ENCODE assay signal across 12 cellular contexts in the genomic region with DNA sequence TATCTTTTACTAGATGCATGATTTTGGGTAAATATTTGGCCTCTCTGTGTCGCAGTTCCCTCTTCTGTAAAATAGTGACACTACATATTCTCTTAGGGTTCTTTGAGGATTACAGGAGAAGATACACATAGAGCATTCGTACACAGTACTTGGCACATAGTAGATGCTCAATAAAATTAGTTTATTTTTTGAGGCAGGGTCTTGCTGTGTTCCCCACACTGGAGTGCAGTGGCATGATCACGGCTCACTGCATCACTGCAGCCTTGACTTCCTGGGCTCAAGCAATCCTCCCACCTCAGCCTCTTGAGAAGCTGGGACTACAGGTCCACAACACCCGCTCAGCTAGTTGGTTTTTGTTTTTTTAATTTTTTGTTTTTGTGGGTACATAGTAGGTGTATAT. TPM values are rescaled to one million over a fixed set of nuclear protein-coding genes. Genes with fewer than 3 reads are reported as not detected.
DNase-seq lines count a peak whose midpoint lies in the region; ATAC-seq, FAIRE-seq and TF ChIP-seq lines count a peak whose summit lies in the region.
"Had no signal": no experiment of that assay in that cellular context is flagged by ENCODE, and none has a peak within 500 bp of the region (broad histone marks: within the 10 kb centered on the region; RNA-seq: fewer than 3 reads in every experiment).

No MANE protein-coding gene starts in this region.

- H3K4me3 Mint-ChIP-seq in T-cell = peak overlapping the region; percentile 87 to 93 (median 93)

- H3K36me3 Mint-ChIP-seq in T-cell = peaks cover 9% of the 10 kb centered on the region

- H3K27me3 Mint-ChIP-seq in T-cell = no peaks in the 10 kb centered on the region

- no peaks in the 10 kb centered on the region for H3K9me3 Mint-ChIP-seq in T-cell

- H3K36me3 ChIP-seq in HepG2 (replicated peaks in 1 of 2; ENCODE audit: control insufficient read depth in 1 of 2, insufficient read depth in 2 of 2, low read length in 2 of 2) (no peaks in the 10 kb centered on the region), right lobe of liver (no peaks in the 10 kb centered on the region), left lung (no peaks in the 10 kb centered on the region)
- H3K36me3 ChIP-seq: ascending aorta, left ventricle myocardium inferior had no signal

- no peak for TF ChIP-seq RAD21 in HepG2 (CRISPR knock-in tag; IDR thresholded peaks at IDR 0.05)

- ATAC-seq in HepG2 (no peak), right lobe of liver (no peak), T-cell (replicated peaks in 1 of 4) (no peak), GM19467 (IDR thresholded peaks at IDR 0.05; ENCODE audit: unreplicated experiment) (no peak), GM19035 (IDR thresholded peaks at IDR 0.05; ENCODE audit: unreplicated experiment) (no peak), left lung (no peak)

- no peak overlapping the region for H3K9ac ChIP-seq in HepG2 (ENCODE audit: insufficient read depth, low read depth, low read length)

- WGBS in HepG2 (ENCODE audit: low lambda C conversion rate) = 84% methylated on average over 4 of the region's 4 CpGs
- 72% methylated on average over 4 of the region's 4 CpGs for WGBS in right lobe of liver (ENCODE audit: insufficient coverage, low coverage, low lambda C conversion rate, missing lambda C conversion rate)

- FAIRE-seq in HepG2 (lab: Jason Lieb, UNC) = no peak

- H3K4me1 Mint-ChIP-seq in T-cell = peaks cover 33 to 46% (median 41%) of the 10 kb centered on the region in 3 donors

- H3K79me2 ChIP-seq in HepG2 (ENCODE audit: insufficient read depth, low read length) = peaks cover 7% of the 10 kb centered on the region

- H3K27ac ChIP-seq in HepG2 (ENCODE audit: extremely low read length, insufficient read depth, low read length) = no peak overlapping the region
- no peak overlapping the region for H3K27ac ChIP-seq in right lobe of liver
- peak overlapping the region in 1 of 2 donors; percentile 5 for H3K27ac ChIP-seq in left lung
- H3K27ac ChIP-seq: ascending aorta, HL-60, left ventricle myocardium inferior had no signal

- H3K9me3 ChIP-seq in HepG2 (ENCODE audit: low read length) = no peaks in the 10 kb centered on the region
- H3K9me3 ChIP-seq in right lobe of liver = no peaks in the 10 kb centered on the region
- no peaks in the 10 kb centered on the region for H3K9me3 ChIP-seq in left lung
- H3K9me3 ChIP-seq: ascending aorta, left ventricle myocardium inferior had no signal

- TF ChIP-seq CTCF in HepG2 (CRISPR knock-in tag; IDR thresholded peaks at IDR 0.05) (no peak), right lobe of liver (IDR thresholded peaks at IDR 0.05) (no peak), foreskin fibroblast (IDR thresholded peaks at IDR 0.05; ENCODE audit: low read depth, low read length) (no peak), left lung (IDR thresholded peaks at IDR 0.05) (no peak)

- TF ChIP-seq EP300 in HepG2 (IDR thresholded peaks at IDR 0.05; ENCODE audit: low read depth in 2 of 2, low read length in 2 of 2) (no peak), HepG2 (CRISPR knock-in tag; IDR thresholded peaks at IDR 0.05; ENCODE audit: borderline replicate concordance) (no peak)

- TF ChIP-seq POLR2A in HepG2 (IDR thresholded peaks at IDR 0.05; ENCODE audit: insufficient read depth in 1 of 2, low read depth in 2 of 2, low read length in 2 of 2) (no peak), right lobe of liver (IDR thresholded peaks at IDR 0.05) (no peak)

- H3K4me1 ChIP-seq in HepG2 (ENCODE audit: insufficient read depth, low read length) (peaks cover 20% of the 10 kb centered on the region), right lobe of liver (peaks cover 0 to 20% (median 2%) of the 10 kb centered on the region in 4 donors), left lung (peaks cover 0 to 24% of the 10 kb centered on the region in 2 donors)

- intact Hi-C loops in HepG2 (cut with micrococcal nuclease; ENCODE audit: unreplicated experiment) (loop anchor here (10.0 kb wide), 2 partner anchors 277 to 367 kb away; partner anchors contain the start of genes ARPC5L, NR6A1, OLFML2A and RPL35), right lobe of liver (cut with DNase I) (no loop called here), left lung (cut with DNase I) (no loop called here)

- CTCF ChIA-PET in HepG2 (lab: Yijun Ruan, JAX; ENCODE audit: low intra/inter-chr PET ratio, low total read pairs) = no interaction called here
- CTCF ChIA-PET in T-cell (lab: Charles Lee) = interaction anchor here (0.5 to 2.1 kb wide), 9 partner anchors 11 to 1863 kb away, joined by 3 to 9 read pairs (median 5); partner anchors contain the start of gene NR6A1 (in 1 of the 2)

- DNase-seq in HepG2 (ENCODE audit: low spot score) (no peak), right lobe of liver (no peak), T-cell (no peak), foreskin fibroblast (no peak), SK-N-DZ (ENCODE audit: low spot score) (no peak), left lung (no peak)
- DNase-seq: effector CD8-positive, alpha-beta T cell; left ventricle myocardium inferior had no signal

- no peak overlapping the region for H2AFZ ChIP-seq in HepG2 (ENCODE audit: low read length)

- in situ Hi-C loops in HepG2 (cut with HindIII; ENCODE audit: extremely low pct_ligation_motif_present, low pct_unique_long_range_greater_than_20kb) = no loop called here

- H3K27me3 ChIP-seq in HepG2 (ENCODE audit: control insufficient read depth in 1 of 2, insufficient read depth in 2 of 2, low read length in 2 of 2) = no peaks in the 10 kb centered on the region; a peak in 1 of 5 replicates
- H3K27me3 ChIP-seq in right lobe of liver = no peaks in the 10 kb centered on the region
- H3K27me3 ChIP-seq in left lung = no peaks in the 10 kb centered on the region
- H3K27me3 ChIP-seq: ascending aorta had no signal

- no peaks in the 10 kb centered on the region for H4K20me1 ChIP-seq in HepG2 (ENCODE audit: insufficient read depth, low read length)

- H3K27ac Mint-ChIP-seq in T-cell = peak overlapping the region in 1 of 2 donors; percentile 15

- BruUV-seq in HepG2 (replicated peaks; lab: Mats Ljungman, UMichigan) = TSS peak; percentile 45

- POLR2A ChIA-PET in HepG2 (lab: Yijun Ruan, JAX) = interaction anchor here (1.1 kb wide), 1 partner anchor 200 kb away, joined by 3 read pairs; the partner anchor contains the start of gene GOLGA1
- POLR2A ChIA-PET in T-cell (lab: Charles Lee) = no interaction called here

- H3K4me2 ChIP-seq in HepG2 (ENCODE audit: low read depth, low read length) = peak overlapping the region; percentile 86; the same call in 1 of the 2 replicates

- no peak overlapping the region; a peak in 1 of 6 replicates for H3K4me3 ChIP-seq in HepG2 (replicated peaks in 1 of 3; ENCODE audit: insufficient read depth in 1 of 3, low read depth in 2 of 3, low read length in 3 of 3)
- H3K4me3 ChIP-seq in right lobe of liver = no peak overlapping the region
- H3K4me3 ChIP-seq in foreskin fibroblast (ENCODE audit: low read depth in 1 of 2, low read length in 2 of 2) = peak overlapping the region; percentile 7 to 67
- peak overlapping the region in 1 of 2 donors; percentile 58 for H3K4me3 ChIP-seq in left lung

RNA-seq across cellular contexts. Expression of gene SCAI, which starts 1.6 kb away (rescaled TPM):
- total RNA-seq in HepG2 (2016; rRNA removed; fragmentation: Illumina TruSeq; extraction: Trizol) (8.4 and 10.3 TPM in 2 replicates), right lobe of liver (1 to 10 TPM; 1.8 to 5.5 (median 2.6) TPM), T-cell (10 to 100 TPM; 11.4 to 14.3 (median 13.3) TPM), left lung (10 to 100 TPM; 12.7 to 22.7 TPM)
- total RNA-seq in HepG2 (2016; cell fraction: cytosol; rRNA removed; fragmentation: Illumina TruSeq; extraction: Trizol; ENCODE audit: low read depth) = 6.0 and 8.4 TPM in 2 replicates
- total RNA-seq in HepG2 (2016; cell fraction: insoluble cytoplasmic fraction; rRNA removed; fragmentation: Illumina TruSeq; extraction: Trizol) = 8.4 and 11.2 TPM in 2 replicates
- total RNA-seq in HepG2 (2016; cell fraction: membrane; rRNA removed; fragmentation: Illumina TruSeq; extraction: Trizol) = 4.3 and 6.5 TPM in 2 replicates
- 16.6 and 21.4 TPM in 2 replicates for total RNA-seq in HepG2 (2016; cell fraction: nucleus; rRNA removed; fragmentation: Illumina TruSeq; extraction: Trizol)
- 3.7 and 4.4 TPM in 2 replicates for polyA plus RNA-seq in HepG2 (2011; rRNA removed)
- 1.3 and 2.6 TPM in 2 replicates for polyA plus RNA-seq in HepG2 (2011; cell fraction: cytosol; rRNA removed)
- polyA plus RNA-seq in HepG2 (2011; cell fraction: nucleus; rRNA removed) = 4.0 and 8.1 TPM in 2 replicates
- 1.4 and 2.2 TPM in 2 replicates for polyA plus RNA-seq in HepG2 (2012)
- 1.3 and 2.0 TPM in 2 replicates for polyA plus RNA-seq in HepG2 (2016; cell fraction: cytosol; fragmentation: Illumina TruSeq; extraction: Trizol; ENCODE audit: low read depth)
- polyA plus RNA-seq in HepG2 (2016; cell fraction: insoluble cytoplasmic fraction; fragmentation: Illumina TruSeq; extraction: Trizol; ENCODE audit: low read depth) = 3.3 and 3.4 TPM in 2 replicates
- 1.2 and 1.3 TPM in 2 replicates for polyA plus RNA-seq in HepG2 (2016; cell fraction: membrane; fragmentation: Illumina TruSeq; extraction: Trizol; ENCODE audit: low read depth)
- 9.9 and 11.1 TPM in 2 replicates for polyA plus RNA-seq in HepG2 (2016; cell fraction: nucleus; fragmentation: Illumina TruSeq; extraction: Trizol; ENCODE audit: insufficient read depth, low read depth)
- polyA minus RNA-seq in HepG2 (2011; rRNA and poly(A)+ RNA removed; ENCODE audit: low replicate concordance) = 6.7 and 25.4 TPM in 2 replicates
- polyA minus RNA-seq in HepG2 (2011; cell fraction: cytosol; rRNA and poly(A)+ RNA removed) = 2.2 and 5.9 TPM in 2 replicates
- 18.9 and 20.3 TPM in 2 replicates for polyA minus RNA-seq in HepG2 (2011; cell fraction: nucleus; rRNA and poly(A)+ RNA removed)
- 6.8 and 8.8 TPM in 2 replicates for polyA plus RNA-seq in SK-N-DZ (2014; cell fraction: cytosol; rRNA removed)
- 10.3 and 10.8 TPM in 2 replicates for polyA plus RNA-seq in SK-N-DZ (2014; cell fraction: nucleus; rRNA removed)

RNA-seq across cellular contexts. Expression of gene PPP6C, which starts 47.9 kb away (rescaled TPM):
- total RNA-seq in HepG2 (2016; rRNA removed; fragmentation: Illumina TruSeq; extraction: Trizol) (20.9 and 32.7 TPM in 2 replicates), right lobe of liver (10 to 100 TPM; 11.8 to 18.6 (median 15.3) TPM), T-cell (10 to 100 TPM; 34.0 to 42.7 (median 37.0) TPM), left lung (10 to 100 TPM; 43.9 to 47.2 TPM)
- total RNA-seq in HepG2 (2016; cell fraction: cytosol; rRNA removed; fragmentation: Illumina TruSeq; extraction: Trizol; ENCODE audit: low read depth) = 7.3 and 8.8 TPM in 2 replicates
- total RNA-seq in HepG2 (2016; cell fraction: insoluble cytoplasmic fraction; rRNA removed; fragmentation: Illumina TruSeq; extraction: Trizol) = 22.6 and 28.4 TPM in 2 replicates
- 17.5 and 19.3 TPM in 2 replicates for total RNA-seq in HepG2 (2016; cell fraction: membrane; rRNA removed; fragmentation: Illumina TruSeq; extraction: Trizol)
- 12.4 and 13.3 TPM in 2 replicates for total RNA-seq in HepG2 (2016; cell fraction: nucleus; rRNA removed; fragmentation: Illumina TruSeq; extraction: Trizol)
- 13.0 and 18.5 TPM in 2 replicates for polyA plus RNA-seq in HepG2 (2011; rRNA removed)
- 9.8 and 15.8 TPM in 2 replicates for polyA plus RNA-seq in HepG2 (2011; cell fraction: cytosol; rRNA removed)
- polyA plus RNA-seq in HepG2 (2011; cell fraction: nucleus; rRNA removed) = 3.2 and 4.7 TPM in 2 replicates
- polyA plus RNA-seq in HepG2 (2012) = 16.8 and 24.2 TPM in 2 replicates
- polyA plus RNA-seq in HepG2 (2016; cell fraction: cytosol; fragmentation: Illumina TruSeq; extraction: Trizol; ENCODE audit: low read depth) = 8.3 and 8.4 TPM in 2 replicates
- polyA plus RNA-seq in HepG2 (2016; cell fraction: insoluble cytoplasmic fraction; fragmentation: Illumina TruSeq; extraction: Trizol; ENCODE audit: low read depth) = 44.1 and 50.4 TPM in 2 replicates
- 14.4 and 17.7 TPM in 2 replicates for polyA plus RNA-seq in HepG2 (2016; cell fraction: membrane; fragmentation: Illumina TruSeq; extraction: Trizol; ENCODE audit: low read depth)
- 18.5 and 19.5 TPM in 2 replicates for polyA plus RNA-seq in HepG2 (2016; cell fraction: nucleus; fragmentation: Illumina TruSeq; extraction: Trizol; ENCODE audit: insufficient read depth, low read depth)
- polyA minus RNA-seq in HepG2 (2011; rRNA and poly(A)+ RNA removed; ENCODE audit: low replicate concordance) = 9.8 and 19.2 TPM in 2 replicates
- 15.6 and 16.9 TPM in 2 replicates for polyA minus RNA-seq in HepG2 (2011; cell fraction: cytosol; rRNA and poly(A)+ RNA removed)
- 10.2 and 11.8 TPM in 2 replicates for polyA minus RNA-seq in HepG2 (2011; cell fraction: nucleus; rRNA and poly(A)+ RNA removed)
- 44.1 and 52.9 TPM in 2 replicates for polyA plus RNA-seq in SK-N-DZ (2014; cell fraction: cytosol; rRNA removed)
- polyA plus RNA-seq in SK-N-DZ (2014; cell fraction: nucleus; rRNA removed) = 22.3 and 25.4 TPM in 2 replicates

RNA-seq across cellular contexts. Expression of gene RABEPK, which starts 58.6 kb away (rescaled TPM):
- 90.0 and 103 TPM in 2 replicates for total RNA-seq in HepG2 (2016; rRNA removed; fragmentation: Illumina TruSeq; extraction: Trizol)
- 53.4 and 72.5 TPM in 2 replicates for total RNA-seq in HepG2 (2016; cell fraction: cytosol; rRNA removed; fragmentation: Illumina TruSeq; extraction: Trizol; ENCODE audit: low read depth)
- total RNA-seq in HepG2 (2016; cell fraction: insoluble cytoplasmic fraction; rRNA removed; fragmentation: Illumina TruSeq; extraction: Trizol) = 93.4 and 96.8 TPM in 2 replicates
- 85.0 and 123 TPM in 2 replicates for total RNA-seq in HepG2 (2016; cell fraction: membrane; rRNA removed; fragmentation: Illumina TruSeq; extraction: Trizol)
- total RNA-seq in HepG2 (2016; cell fraction: nucleus; rRNA removed; fragmentation: Illumina TruSeq; extraction: Trizol) = 41.3 and 42.3 TPM in 2 replicates
- polyA plus RNA-seq in HepG2 (2011; rRNA removed) = 61.1 and 75.5 TPM in 2 replicates
- polyA plus RNA-seq in HepG2 (2011; cell fraction: cytosol; rRNA removed) = 64.3 and 75.5 TPM in 2 replicates
- 34.1 and 38.7 TPM in 2 replicates for polyA plus RNA-seq in HepG2 (2011; cell fraction: nucleus; rRNA removed)
- polyA plus RNA-seq in HepG2 (2012) = 49.1 and 54.5 TPM in 2 replicates
- 46.9 and 76.5 TPM in 2 replicates for polyA plus RNA-seq in HepG2 (2016; cell fraction: cytosol; fragmentation: Illumina TruSeq; extraction: Trizol; ENCODE audit: low read depth)
- polyA plus RNA-seq in HepG2 (2016; cell fraction: insoluble cytoplasmic fraction; fragmentation: Illumina TruSeq; extraction: Trizol; ENCODE audit: low read depth) = 89.7 and 90.2 TPM in 2 replicates
- 64.9 and 87.8 TPM in 2 replicates for polyA plus RNA-seq in HepG2 (2016; cell fraction: membrane; fragmentation: Illumina TruSeq; extraction: Trizol; ENCODE audit: low read depth)
- 63.0 and 63.2 TPM in 2 replicates for polyA plus RNA-seq in HepG2 (2016; cell fraction: nucleus; fragmentation: Illumina TruSeq; extraction: Trizol; ENCODE audit: insufficient read depth, low read depth)
- 38.7 and 63.4 TPM in 2 replicates for polyA minus RNA-seq in HepG2 (2011; rRNA and poly(A)+ RNA removed; ENCODE audit: low replicate concordance)
- 18.4 and 19.4 TPM in 2 replicates for polyA minus RNA-seq in HepG2 (2011; cell fraction: cytosol; rRNA and poly(A)+ RNA removed)
- polyA minus RNA-seq in HepG2 (2011; cell fraction: nucleus; rRNA and poly(A)+ RNA removed) = 12.0 and 14.9 TPM in 2 replicates
- total RNA-seq in right lobe of liver = 10 to 100 TPM in 5 of 6 experiments, 1 to 10 TPM in 1; 9.4 to 27.4 (median 21.5) TPM
- total RNA-seq in T-cell = 10 to 100 TPM; 12.0 to 16.3 (median 15.6) TPM
- polyA plus RNA-seq in SK-N-DZ (2014; cell fraction: cytosol; rRNA removed) = 47.1 and 47.5 TPM in 2 replicates
- 26.4 and 33.9 TPM in 2 replicates for polyA plus RNA-seq in SK-N-DZ (2014; cell fraction: nucleus; rRNA removed)
- total RNA-seq in left lung = 10 to 100 TPM; 13.9 to 18.7 TPM

Comparison
In these comparisons a context has a peak if more than half of its experiments do, and no peak if none do; other contexts are left out.
1. H3K4me3 ChIP-seq: peak in foreskin fibroblast (2 of 2); none in HepG2 (0 of 3) and right lobe of liver (0 of 3).